Comparison of ENCODE assay signal across 8 cellular contexts in genomic region chr1:153985984-153986761, GRCh38. TPM values are rescaled to one million over a fixed set of nuclear protein-coding genes. Genes with fewer than 3 reads are reported as not detected.
DNase-seq lines count a peak whose midpoint lies in the region; ATAC-seq and TF ChIP-seq lines count a peak whose summit lies in the region.

Gene RAB13 (minus strand): TSS chr1:153986339. CDS start chr1:153986236, 103 bp downstream.

- H3K4me1 ChIP-seq in muscle layer of duodenum (ENCODE audit: control insufficient read depth in 1 of 2, insufficient read depth in 2 of 2, low read length in 2 of 2) (peaks cover 10 to 20% of the 10 kb centered on the region in 2 donors), uterus (no peaks in the 10 kb centered on the region)

- no peak for TF ChIP-seq CTCF in activated CD8-positive, alpha-beta T cell treated with anti-CD3 and anti-CD28 coated beads for 36 hours (IDR thresholded peaks at IDR 0.05)
- no peak for TF ChIP-seq CTCF in uterus (IDR thresholded peaks at IDR 0.05)

- H3K4me3 ChIP-seq in muscle layer of duodenum (ENCODE audit: low read depth in 1 of 2, low read length in 2 of 2), result peak within 1 kb of the TSS; percentile 72 to 88
- peak within 1 kb of the TSS; percentile 45 to 57 for H3K4me3 ChIP-seq in uterus

- DNase-seq in activated CD4-positive, alpha-beta T cell treated with anti-CD3 and anti-CD28 coated beads, Interleukin-2, amount 10 ng/mL, durations not matched to agents 7 days and 5 days, result no peak
- DNase-seq in activated CD4-positive, alpha-beta T cell treated with anti-CD3 and anti-CD28 coated beads, Interleukin-2, amount 50 U/mL, for 48 hours, result no peak
- DNase-seq in NCI-H146 (lab: John Stamatoyannopoulos, UW) (peak; percentile 82), fibroblast of peridontal ligament (ENCODE audit: extremely low read depth) (peak; percentile 82), uterus (peak; percentile 88 to 91), NCI-H187 (lab: John Stamatoyannopoulos, UW) (no peak)
- DNase-seq in activated CD8-positive, alpha-beta T cell treated with anti-CD3 and anti-CD28 coated beads for 36 hours, result peak; percentile 48

- CTCF ChIA-PET in activated CD4-positive, alpha-beta T cell treated with anti-CD3 and anti-CD28 coated beads, Interleukin-2, amount 10 ng/mL, durations not matched to agents 7 days and 5 days (lab: Charles Lee), result interaction anchor here (0.6 to 3.5 kb wide), 22 partner anchors 9 to 453 kb away, joined by 3 to 32 read pairs (median 4); partner anchors contain the start of genes CREB3L4, DENND4B, JTB and SLC39A1
- CTCF ChIA-PET in activated CD8-positive, alpha-beta T cell treated with anti-CD3 and anti-CD28 coated beads for 36 hours (lab: Charles Lee), result interaction anchor here (0.6 to 5.1 kb wide), 36 partner anchors 10 to 416 kb away, joined by 3 to 73 read pairs (median 5); partner anchors contain the start of genes CHTOP, CREB3L4, DENND4B and ILF2

- peak; percentile 7 for ATAC-seq in activated CD8-positive, alpha-beta T cell treated with anti-CD3 and anti-CD28 coated beads for 36 hours

- H3K36me3 ChIP-seq in muscle layer of duodenum (ENCODE audit: control insufficient read depth in 1 of 2, insufficient read depth in 2 of 2, low read length in 2 of 2) (peaks cover 3 to 18% of the 10 kb centered on the region in 2 donors), uterus (no peaks in the 10 kb centered on the region)

- H3K4me1 Mint-ChIP-seq in activated CD4-positive, alpha-beta T cell treated with anti-CD3 and anti-CD28 coated beads, Interleukin-2, amount 10 ng/mL, durations not matched to agents 7 days and 5 days, result peaks cover 35% of the 10 kb centered on the region
- peaks cover 31% of the 10 kb centered on the region for H3K4me1 Mint-ChIP-seq in activated CD8-positive, alpha-beta T cell treated with anti-CD3 and anti-CD28 coated beads for 36 hours (ENCODE audit: low read depth)

- H3K27ac Mint-ChIP-seq in activated CD4-positive, alpha-beta T cell treated with anti-CD3 and anti-CD28 coated beads, Interleukin-2, amount 10 ng/mL, durations not matched to agents 7 days and 5 days, result peak within 1 kb of the TSS; percentile 91
- peak within 1 kb of the TSS; percentile 91 for H3K27ac Mint-ChIP-seq in activated CD8-positive, alpha-beta T cell treated with anti-CD3 and anti-CD28 coated beads for 36 hours

- H3K9me3 Mint-ChIP-seq in activated CD4-positive, alpha-beta T cell treated with anti-CD3 and anti-CD28 coated beads, Interleukin-2, amount 10 ng/mL, durations not matched to agents 7 days and 5 days, result no peaks in the 10 kb centered on the region
- no peaks in the 10 kb centered on the region for H3K9me3 Mint-ChIP-seq in activated CD8-positive, alpha-beta T cell treated with anti-CD3 and anti-CD28 coated beads for 36 hours

- TF ChIP-seq POLR2A in uterus (IDR thresholded peaks at IDR 0.05), result peak; percentile 9 to 51

- H3K27me3 Mint-ChIP-seq in activated CD4-positive, alpha-beta T cell treated with anti-CD3 and anti-CD28 coated beads, Interleukin-2, amount 10 ng/mL, durations not matched to agents 7 days and 5 days, result no peaks in the 10 kb centered on the region
- no peaks in the 10 kb centered on the region for H3K27me3 Mint-ChIP-seq in activated CD8-positive, alpha-beta T cell treated with anti-CD3 and anti-CD28 coated beads for 36 hours

- intact Hi-C loops in activated CD8-positive, alpha-beta T cell treated with anti-CD3 and anti-CD28 coated beads for 36 hours (cut with micrococcal nuclease), result loop anchor here (2.0 to 5.0 kb wide), 2 partner anchors 187 to 314 kb away; partner anchors contain the start of gene ILF2
- intact Hi-C loops in uterus (cut with DNase I; ENCODE audit: low total_unique reads), result loop anchor here (10.0 kb wide), 1 partner anchor 311 kb away; the partner anchor contains the start of genes ILF2 and NPR1

- H3K27ac ChIP-seq in muscle layer of duodenum (ENCODE audit: low read length) (peak within 1 kb of the TSS; percentile 96), uterus (peak within 1 kb of the TSS; percentile 95 to 97)

- no peaks in the 10 kb centered on the region for H3K9me3 ChIP-seq in muscle layer of duodenum (ENCODE audit: control insufficient read depth in 1 of 2, low read length in 2 of 2)
- H3K9me3 ChIP-seq in uterus, result no peaks in the 10 kb centered on the region

- POLR2A ChIA-PET in activated CD4-positive, alpha-beta T cell treated with anti-CD3 and anti-CD28 coated beads, Interleukin-2, amount 10 ng/mL, durations not matched to agents 7 days and 5 days (lab: Charles Lee), result interaction anchor here (0.6 kb wide), 1 partner anchor 195 kb away, joined by 5 read pairs; no protein-coding TSS in a partner anchor
- POLR2A ChIA-PET in activated CD8-positive, alpha-beta T cell treated with anti-CD3 and anti-CD28 coated beads for 36 hours (lab: Charles Lee), result interaction anchor here (0.8 to 12.7 kb wide), 15 partner anchors 14 to 317 kb away, joined by 3 to 237 read pairs (median 5); partner anchors contain the start of genes CREB3L4, DENND4B, JTB and SLC39A1

- H3K36me3 Mint-ChIP-seq in activated CD4-positive, alpha-beta T cell treated with anti-CD3 and anti-CD28 coated beads, Interleukin-2, amount 10 ng/mL, durations not matched to agents 7 days and 5 days (ENCODE audit: low read depth), result peaks cover 2% of the 10 kb centered on the region
- peaks cover 19% of the 10 kb centered on the region for H3K36me3 Mint-ChIP-seq in activated CD8-positive, alpha-beta T cell treated with anti-CD3 and anti-CD28 coated beads for 36 hours (ENCODE audit: low read depth)

- H3K4me3 Mint-ChIP-seq in activated CD4-positive, alpha-beta T cell treated with anti-CD3 and anti-CD28 coated beads, Interleukin-2, amount 10 ng/mL, durations not matched to agents 7 days and 5 days, result peak within 1 kb of the TSS; percentile 50
- H3K4me3 Mint-ChIP-seq in activated CD8-positive, alpha-beta T cell treated with anti-CD3 and anti-CD28 coated beads for 36 hours, result peak within 1 kb of the TSS; percentile 85

- H3K27me3 ChIP-seq in muscle layer of duodenum (ENCODE audit: low read depth, low read length) (no peaks in the 10 kb centered on the region), uterus (no peaks in the 10 kb centered on the region)

RNA-seq across cellular contexts. Expression of gene RAB13, which starts in this region (rescaled TPM):
- under 1 TPM; 0.92 to 0.96 TPM for total RNA-seq in activated CD4-positive, alpha-beta T cell treated with anti-CD3 and anti-CD28 coated beads, Interleukin-2, amount 10 ng/mL, durations not matched to agents 7 days and 5 days
- 10 to 100 TPM; 41.7 to 45.6 TPM for total RNA-seq in activated CD8-positive, alpha-beta T cell treated with anti-CD3 and anti-CD28 coated beads for 36 hours
- total RNA-seq in uterus, result 100 to 1,000 TPM in 1 of 4 donors, 10 to 100 TPM in 3; 16.9 to 120 (median 33.2) TPM

Comparison
In these comparisons a context has a peak if more than half of its experiments do, and no peak if none do; other contexts are left out.
1. RNA of gene RAB13 (total RNA-seq): 41.7 to 45.6 TPM in activated CD8-positive, alpha-beta T cell treated with anti-CD3 and anti-CD28 coated beads for 36 hours and 16.9 to 120 TPM in uterus; 0.92 to 0.96 TPM in activated CD4-positive, alpha-beta T cell treated with anti-CD3 and anti-CD28 coated beads, Interleukin-2, amount 10 ng/mL, durations not matched to agents 7 days and 5 days; every median in the first group is over 4 times any median in the second.
2. DNase-seq: peak in NCI-H146 (single experiment), activated CD8-positive, alpha-beta T cell treated with anti-CD3 and anti-CD28 coated beads for 36 hours (single experiment), fibroblast of peridontal ligament (single experiment) and uterus (2 of 2); none in activated CD4-positive, alpha-beta T cell treated with anti-CD3 and anti-CD28 coated beads, Interleukin-2, amount 10 ng/mL, durations not matched to agents 7 days and 5 days (single experiment), activated CD4-positive, alpha-beta T cell treated with anti-CD3 and anti-CD28 coated beads, Interleukin-2, amount 50 U/mL, for 48 hours (0 of 2) and NCI-H187 (0 of 2).